ENCODE assay signal across 8 cellular contexts in genomic region chr5:43065384-43066230, GRCh38. TPM values are rescaled to one million over a fixed set of nuclear protein-coding genes. Genes with fewer than 3 reads are reported as not detected.
A peak's percentile ranks its signal among the peaks of the same experiment; 100 is the strongest.
DNase-seq lines count a peak whose midpoint lies in the region.

No MANE protein-coding gene starts in this region.

- H3K79me2 ChIP-seq in mesendoderm (ENCODE audit: control insufficient read depth, insufficient read depth, low read length): peaks cover 14% of the 10 kb centered on the region

- DNase-seq in DMS 273 (lab: John Stamatoyannopoulos, UW; ENCODE audit: unreplicated experiment) (peak; percentile 73), H4 (ENCODE audit: low spot score) (peak; percentile 30), NCI-H2029 treated with DMSO at 0.1 percent for 48 hours (lab: John Stamatoyannopoulos, UW) (peak; percentile 59), mesendoderm (peak; percentile 60), cortex of kidney (lab: John Stamatoyannopoulos, UW) (no peak)
- DNase-seq in activated CD4-positive, alpha-beta T cell treated with anti-CD3 and anti-CD28 coated beads, Interleukin-2, amount 50 U/mL, for 48 hours: peak; percentile 64 to 67
- DNase-seq in effector CD8-positive, alpha-beta T cell (lab: John Stamatoyannopoulos, UW): peak; percentile 13
- DNase-seq in stimulated activated CD8-positive, alpha-beta memory T cell treated with anti-CD3 and anti-CD28 coated beads, Interleukin-15, amount 100 ng/mL, for 48 hours (ENCODE audit: low read depth in 2 of 2): peak; percentile 38 to 42

- peak overlapping the region; percentile 97 for H4K8ac ChIP-seq in mesendoderm (ENCODE audit: low read depth, low read length)

- H3K23ac ChIP-seq in mesendoderm (ENCODE audit: low read length): peak overlapping the region; percentile 96

- no peaks in the 10 kb centered on the region for H3K27me3 ChIP-seq in mesendoderm (ENCODE audit: insufficient read depth, low read length, poor library complexity)

- H3K27ac ChIP-seq in mesendoderm (ENCODE audit: low read depth, low read length): peak overlapping the region; percentile 93

- peak overlapping the region; percentile 73 for H2BK120ac ChIP-seq in mesendoderm (ENCODE audit: low read depth, low read length)

- H3K4me2 ChIP-seq in mesendoderm (ENCODE audit: low read length): peak overlapping the region; percentile 86

- no peak overlapping the region for H2AK5ac ChIP-seq in mesendoderm (ENCODE audit: low read length)

- peak overlapping the region; percentile 96 for H3K9ac ChIP-seq in mesendoderm (ENCODE audit: low read length)

- H3K18ac ChIP-seq in mesendoderm (ENCODE audit: low read length): peak overlapping the region; percentile 61

- H3K36me3 ChIP-seq in mesendoderm (ENCODE audit: control insufficient read depth, insufficient read depth, low read length): no peaks in the 10 kb centered on the region

- no peak overlapping the region for H2BK15ac ChIP-seq in mesendoderm (replicated peaks; ENCODE audit: low read depth)

- peaks cover 11% of the 10 kb centered on the region for H3K79me1 ChIP-seq in mesendoderm (ENCODE audit: low read length)

- no CpG with 5 or more reads among the region's 36 CpGs for WGBS in mesendoderm (ENCODE audit: extremely low coverage, insufficient coverage, low lambda C conversion rate)

- H3K56ac ChIP-seq in mesendoderm (ENCODE audit: low read length): peak overlapping the region; percentile 99

- peak overlapping the region; percentile 92 for H3K4ac ChIP-seq in mesendoderm (ENCODE audit: low read depth, low read length)

- H3K4me1 ChIP-seq in mesendoderm (ENCODE audit: control insufficient read depth, low read depth, low read length): peaks cover 6% of the 10 kb centered on the region

- peak overlapping the region; percentile 81 for H3K4me3 ChIP-seq in mesendoderm (ENCODE audit: low read length)

- H4K5ac ChIP-seq in mesendoderm (ENCODE audit: low read length): peak overlapping the region; percentile 96

- peak overlapping the region; percentile 77 for H2BK5ac ChIP-seq in mesendoderm (ENCODE audit: low read length)

RNA-seq across cellular contexts. Expression of gene ANXA2R, which starts 25.5 kb away (rescaled TPM):
- 4.5 TPM in 2 replicates for total RNA-seq in H4 (2014; rRNA removed; shearing (Covaris generic))
- 1.2 TPM for polyA plus RNA-seq in mesendoderm (2013, experiment 1 of 2)
- 1.2 TPM for polyA plus RNA-seq in mesendoderm (2013, experiment 2 of 2)

RNA-seq across cellular contexts. Expression of gene ZNF131, which starts 55.1 kb away (rescaled TPM):
- total RNA-seq in H4 (2014; rRNA removed; shearing (Covaris generic)): 19.1 and 24.8 TPM in 2 replicates
- polyA plus RNA-seq in mesendoderm (2013, experiment 1 of 2): 52.1 TPM
- polyA plus RNA-seq in mesendoderm (2013, experiment 2 of 2): 53.8 TPM
